ENCODE assay signal across 8 cellular contexts in the genomic region with DNA sequence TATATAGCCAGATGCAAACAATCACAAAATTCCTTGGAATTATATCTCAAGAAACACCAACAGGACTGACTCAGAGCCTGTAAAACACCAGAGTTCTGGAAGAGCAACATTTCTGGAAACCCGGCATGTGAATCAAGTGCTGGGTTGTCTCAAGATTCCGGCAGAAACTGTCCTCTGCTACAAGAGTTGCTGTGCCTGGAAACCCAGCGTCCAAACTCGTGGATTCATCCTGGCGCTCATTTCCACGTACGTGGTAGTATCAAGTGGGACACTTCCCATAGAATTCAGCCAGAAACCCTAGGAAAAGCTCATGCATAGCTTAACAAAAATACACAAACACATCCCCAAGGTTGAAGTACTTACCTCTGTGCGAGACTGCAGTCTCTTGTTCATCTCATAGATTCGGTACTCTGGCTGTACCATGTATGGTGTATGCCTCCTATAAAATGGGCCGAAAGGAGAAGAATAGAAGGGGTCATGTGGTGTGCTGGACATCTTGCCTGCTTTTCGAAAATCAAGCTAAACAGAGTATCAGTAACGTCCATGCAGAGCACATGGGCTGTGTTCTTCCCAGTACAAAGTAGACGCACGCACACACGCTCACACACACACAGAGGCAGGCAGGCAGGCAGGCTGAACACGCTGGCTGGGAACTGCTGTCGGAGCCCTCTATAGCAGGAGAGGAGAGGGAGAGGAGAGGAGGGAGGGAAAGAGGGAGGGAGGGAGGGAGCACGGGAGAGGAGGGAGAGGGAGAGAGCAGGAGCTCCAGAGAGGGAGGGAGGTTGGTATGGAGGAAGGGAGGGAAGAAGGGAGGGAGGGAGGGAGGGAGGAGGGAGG. TPM values are rescaled to one million over a fixed set of nuclear protein-coding genes. Genes with fewer than 3 reads are reported as not detected.
DNase-seq lines count a peak whose midpoint lies in the region; ATAC-seq and TF ChIP-seq lines count a peak whose summit lies in the region.

LDB2 (minus strand) TSS at position 655 of the 837 bp plus-strand sequence.

- H3K9me3 Mint-ChIP-seq in activated CD8-positive, alpha-beta T cell treated with anti-CD3 and anti-CD28 coated beads, Interleukin-2, amount 10 ng/mL, durations not matched to agents 7 days and 5 days (ENCODE audit: insufficient read depth): no peaks in the 10 kb centered on the region

- TF ChIP-seq CTCF in AG09319 (IDR thresholded peaks at IDR 0.05; ENCODE audit: low read depth, low read length): no peak

- CTCF ChIA-PET in activated CD8-positive, alpha-beta T cell treated with anti-CD3 and anti-CD28 coated beads, Interleukin-2, amount 10 ng/mL, durations not matched to agents 7 days and 5 days (lab: Charles Lee): interaction anchor here (3.8 kb wide), 1 partner anchor 18 kb away, joined by 14 read pairs; no protein-coding TSS in a partner anchor

- peaks cover 24% of the 10 kb centered on the region for H3K27me3 Mint-ChIP-seq in activated CD8-positive, alpha-beta T cell treated with anti-CD3 and anti-CD28 coated beads, Interleukin-2, amount 10 ng/mL, durations not matched to agents 7 days and 5 days (ENCODE audit: low read depth)

- POLR2A ChIA-PET in activated CD8-positive, alpha-beta T cell treated with anti-CD3 and anti-CD28 coated beads, Interleukin-2, amount 10 ng/mL, durations not matched to agents 7 days and 5 days (lab: Charles Lee): no interaction called here

- intact Hi-C loops in Right ventricle myocardium superior (cut with DNase I): loop anchor here (10.0 kb wide), 1 partner anchor 103 kb away; no protein-coding TSS in a partner anchor

- H3K4me1 Mint-ChIP-seq in activated CD8-positive, alpha-beta T cell treated with anti-CD3 and anti-CD28 coated beads, Interleukin-2, amount 10 ng/mL, durations not matched to agents 7 days and 5 days (ENCODE audit: low read depth): peaks cover 23% of the 10 kb centered on the region

- H3K27ac Mint-ChIP-seq in activated CD8-positive, alpha-beta T cell treated with anti-CD3 and anti-CD28 coated beads, Interleukin-2, amount 10 ng/mL, durations not matched to agents 7 days and 5 days: no peak within 1 kb of the TSS

- H3K36me3 Mint-ChIP-seq in activated CD8-positive, alpha-beta T cell treated with anti-CD3 and anti-CD28 coated beads, Interleukin-2, amount 10 ng/mL, durations not matched to agents 7 days and 5 days (ENCODE audit: low read depth): no peaks in the 10 kb centered on the region

- no peak for ATAC-seq in activated CD8-positive, alpha-beta T cell treated with anti-CD3 and anti-CD28 coated beads, Interleukin-2, amount 10 ng/mL, durations not matched to agents 7 days and 5 days
- ATAC-seq in Right ventricle myocardium superior (ENCODE audit: poor library complexity): peak; percentile 90
- no peak for ATAC-seq in GM18517 (IDR thresholded peaks at IDR 0.05; ENCODE audit: unreplicated experiment)
- ATAC-seq in HG03039 (IDR thresholded peaks at IDR 0.05; ENCODE audit: unreplicated experiment): no peak
- ATAC-seq in HG03565 (IDR thresholded peaks at IDR 0.05; ENCODE audit: unreplicated experiment): no peak
- ATAC-seq in HG03175 (IDR thresholded peaks at IDR 0.05; ENCODE audit: unreplicated experiment): no peak

- H3K4me3 Mint-ChIP-seq in activated CD8-positive, alpha-beta T cell treated with anti-CD3 and anti-CD28 coated beads, Interleukin-2, amount 10 ng/mL, durations not matched to agents 7 days and 5 days: peak within 1 kb of the TSS; percentile 24

- DNase-seq in AG09319 (ENCODE audit: extremely low read depth, low read depth) (peak; percentile 93), Right ventricle myocardium superior (peak; percentile 83), nucleus accumbens (lab: John Stamatoyannopoulos, UW) (peak in 48 of 56 donors; percentile 3 to 72 (median 38))
- no peak for DNase-seq in activated CD8-positive, alpha-beta T cell treated with anti-CD3 and anti-CD28 coated beads, Interleukin-2, amount 10 ng/mL, durations not matched to agents 7 days and 5 days

RNA-seq across cellular contexts. Expression of gene LDB2, which starts in this region (rescaled TPM):
- not detected for total RNA-seq in activated CD8-positive, alpha-beta T cell treated with anti-CD3 and anti-CD28 coated beads, Interleukin-2, amount 10 ng/mL, durations not matched to agents 7 days and 5 days
- total RNA-seq in Right ventricle myocardium superior: 18.5 TPM

Comparison
In these comparisons a context has a peak if more than half of its experiments do, and no peak if none do; other contexts are left out.
1. RNA of gene LDB2 (total RNA-seq): 18.5 TPM in Right ventricle myocardium superior (single experiment); not detected in activated CD8-positive, alpha-beta T cell treated with anti-CD3 and anti-CD28 coated beads, Interleukin-2, amount 10 ng/mL, durations not matched to agents 7 days and 5 days; every median in the first group is over 10 times any median in the second.